In the genomic region with DNA sequence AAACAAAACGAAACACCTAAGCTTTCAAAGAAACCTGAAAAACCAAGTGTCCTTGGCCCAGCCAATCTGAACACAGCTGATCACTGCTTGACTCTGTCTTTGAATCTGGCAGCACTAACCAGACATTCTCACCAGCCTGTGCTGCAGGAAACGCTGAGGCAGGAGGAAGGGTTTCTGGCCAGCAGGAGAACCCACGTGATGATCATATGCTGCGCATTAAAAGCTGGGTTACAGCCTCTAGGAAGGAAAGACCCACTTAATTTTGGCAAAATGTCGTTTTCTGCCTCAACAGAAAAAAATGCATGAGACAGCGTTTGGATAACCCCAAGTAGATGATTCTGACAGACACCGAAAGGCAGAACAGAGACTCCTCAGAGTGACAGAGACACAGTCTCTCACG, we compare ENCODE assay signal across 8 cellular contexts. TPM values are rescaled to one million over a fixed set of nuclear protein-coding genes. Genes with fewer than 3 reads are reported as not detected.
DNase-seq lines count a peak whose midpoint lies in the region; ATAC-seq, FAIRE-seq and TF ChIP-seq lines count a peak whose summit lies in the region.

No MANE protein-coding gene starts in this region.

- no peaks in the 10 kb centered on the region for H3K79me2 ChIP-seq in K562 (ENCODE audit: control insufficient read depth, insufficient read depth, low read length)

- H4K20me1 ChIP-seq in K562 (replicated peaks; ENCODE audit: control insufficient read depth, insufficient read depth, low read length): no peaks in the 10 kb centered on the region

- BruUV-seq in K562 (replicated peaks; lab: Mats Ljungman, UMichigan): no TSS peak

- H3K9me1 ChIP-seq in K562 (ENCODE audit: control insufficient read depth, insufficient read depth, low read length): no peaks in the 10 kb centered on the region

- DNase-seq in GM13977 (ENCODE audit: low spot score): peak; percentile 34
- DNase-seq in HTR-8/SVneo (ENCODE audit: insufficient read length, low spot score): peak; percentile 38
- DNase-seq in K562 (ENCODE audit: extremely low read depth in 1 of 4, low spot score in 3 of 4): peak in 2 of 4 experiments; percentile 11 to 20
- no peak for DNase-seq in left lobe of liver (ENCODE audit: low spot score)
- peak; percentile 90 for DNase-seq in testis
- DNase-seq in GM19240 (ENCODE audit: insufficient read length, low spot score): no peak

- H3K9me3 ChIP-seq in K562 (replicated peaks; ENCODE audit: control insufficient read depth, insufficient read depth, low read depth, low read length) (no peaks in the 10 kb centered on the region), testis (no peaks in the 10 kb centered on the region)

- FAIRE-seq in HTR-8/SVneo (lab: Jason Lieb, UNC) (no peak), K562 (lab: Jason Lieb, UNC) (peak; percentile 6)

- in situ Hi-C loops in GM13977 (cut with MboI; ENCODE audit: low pct_unique_long_range_greater_than_20kb, low sequenced_read_pairs, unreplicated experiment): no loop called here
- in situ Hi-C loops in K562 (cut with MboI): no loop called here

- H3K36me3 ChIP-seq in K562 (ENCODE audit: control insufficient read depth, insufficient read depth, low read length) (peaks cover 3% of the 10 kb centered on the region; the same call in 1 of the 3 replicates), testis (ENCODE audit: low read depth, missing control alignments) (no peaks in the 10 kb centered on the region)

- H3K4me3 ChIP-seq in K562 (no peak overlapping the region), testis (no peak overlapping the region)

- intact Hi-C loops in K562 (cut with micrococcal nuclease) (no loop called here), testis (cut with DNase I; ENCODE audit: low total_unique reads) (no loop called here)

- CTCF ChIA-PET in K562 (lab: Yijun Ruan, JAX; ENCODE audit: low intra/inter-chr PET ratio): no interaction called here

- H3K27ac ChIP-seq in K562 (ENCODE audit: extremely low read depth, low read depth, low read length): no peak overlapping the region
- peak overlapping the region; percentile 36 to 81 for H3K27ac ChIP-seq in testis

- TF ChIP-seq EP300 in K562 (IDR thresholded peaks at IDR 0.05; ENCODE audit: low read length): no peak

- POLR2A ChIA-PET in K562 (lab: Yijun Ruan, JAX): interaction anchor here (0.9 kb wide), 1 partner anchor 9 kb away, joined by 4 read pairs; no protein-coding TSS in a partner anchor

- peaks cover 3 to 6% of the 10 kb centered on the region in 2 experiments; a peak in 4 of 5 replicates for H3K4me1 ChIP-seq in K562 (replicated peaks in 1 of 2; ENCODE audit: control insufficient read depth in 2 of 2, insufficient read depth in 2 of 2, low read length in 2 of 2)
- peaks cover 79% of the 10 kb centered on the region for H3K4me1 ChIP-seq in testis

- peak; percentile 66 for ATAC-seq in K562
- ATAC-seq in left lobe of liver: peak; percentile 74
- no peak for ATAC-seq in GM18873 (IDR thresholded peaks at IDR 0.05; ENCODE audit: low FRiP score, unreplicated experiment)
- no peak for ATAC-seq in HG02623 (IDR thresholded peaks at IDR 0.05; ENCODE audit: unreplicated experiment)

- TF ChIP-seq RAD21 in K562 (CRISPR knock-in tag; conservative IDR thresholded peaks at IDR 0.05 in 1 of 2, IDR thresholded peaks at IDR 0.05 in 1 of 2): no peak

- no peak overlapping the region for H2AFZ ChIP-seq in K562 (ENCODE audit: low read depth, low read length)

- TF ChIP-seq CTCF in GM13977 (IDR thresholded peaks at IDR 0.05; ENCODE audit: extremely low read depth, insufficient read depth, missing control alignments) (no peak), K562 (IDR thresholded peaks at IDR 0.05 in 2 of 3, conservative IDR thresholded peaks at IDR 0.05 in 1 of 3; ENCODE audit: insufficient read depth in 2 of 3, low read depth in 1 of 3, low read length in 3 of 3) (no peak), testis (IDR thresholded peaks at IDR 0.05) (no peak)

- no peak overlapping the region for H3K4me2 ChIP-seq in K562 (ENCODE audit: insufficient read depth, low read length)

- TF ChIP-seq POLR2A in K562 (conservative IDR thresholded peaks at IDR 0.05): no peak
- no peak for TF ChIP-seq POLR2A in testis (IDR thresholded peaks at IDR 0.05)

- WGBS in K562 (ENCODE audit: insufficient coverage, low coverage, missing lambda C conversion rate): 44% methylated on average over 8 of the region's 8 CpGs
- WGBS in testis, 2 donors: 30 to 40% methylated on average over 8 of the region's 8 CpGs

- H3K27me3 ChIP-seq in K562 (ENCODE audit: control insufficient read depth in 2 of 2, insufficient read depth in 2 of 2, low read length in 2 of 2) (no peaks in the 10 kb centered on the region), testis (no peaks in the 10 kb centered on the region)

- H3K9ac ChIP-seq in K562 (ENCODE audit: insufficient read depth in 1 of 2, low read depth in 2 of 2, low read length in 2 of 2): no peak overlapping the region

TF ChIP-seq in K562, 482 proteins besides CTCF, POLR2A, EP300 and RAD21:
- TF ChIP-seq, protein P1, sequence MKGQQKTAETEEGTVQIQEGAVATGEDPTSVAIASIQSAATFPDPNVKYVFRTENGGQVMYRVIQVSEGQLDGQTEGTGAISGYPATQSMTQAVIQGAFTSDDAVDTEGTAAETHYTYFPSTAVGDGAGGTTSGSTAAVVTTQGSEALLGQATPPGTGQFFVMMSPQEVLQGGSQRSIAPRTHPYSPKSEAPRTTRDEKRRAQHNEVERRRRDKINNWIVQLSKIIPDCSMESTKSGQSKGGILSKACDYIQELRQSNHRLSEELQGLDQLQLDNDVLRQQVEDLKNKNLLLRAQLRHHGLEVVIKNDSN (CRISPR knock-in tag; IDR thresholded peaks at IDR 0.05): 0 out of 2 replicates have a peak, but pooled peaks have one; percentile 25
- TF ChIP-seq, protein P2, sequence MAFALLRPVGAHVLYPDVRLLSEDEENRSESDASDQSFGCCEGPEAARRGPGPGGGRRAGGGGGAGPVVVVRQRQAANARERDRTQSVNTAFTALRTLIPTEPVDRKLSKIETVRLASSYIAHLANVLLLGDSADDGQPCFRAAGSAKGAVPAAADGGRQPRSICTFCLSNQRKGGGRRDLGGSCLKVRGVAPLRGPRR (CRISPR knock-in tag; IDR thresholded peaks at IDR 0.05): no peak
- TF ChIP-seq ZNF57 (CRISPR knock-in tag; IDR thresholded peaks at IDR 0.05) (no peak), SRSF7 (optimal IDR thresholded peaks at IDR 0.05; ENCODE audit: low read depth, low read length) (no peak), USF2 (CRISPR knock-in tag; IDR thresholded peaks at IDR 0.05) (peak; percentile 31; the same call in 1 of the 2 replicates), DACH1 (IDR thresholded peaks at IDR 0.05; ENCODE audit: partially characterized antibody) (peak; percentile 12), LARP7 (IDR thresholded peaks at IDR 0.05) (no peak)
- TF ChIP-seq, protein P3, sequence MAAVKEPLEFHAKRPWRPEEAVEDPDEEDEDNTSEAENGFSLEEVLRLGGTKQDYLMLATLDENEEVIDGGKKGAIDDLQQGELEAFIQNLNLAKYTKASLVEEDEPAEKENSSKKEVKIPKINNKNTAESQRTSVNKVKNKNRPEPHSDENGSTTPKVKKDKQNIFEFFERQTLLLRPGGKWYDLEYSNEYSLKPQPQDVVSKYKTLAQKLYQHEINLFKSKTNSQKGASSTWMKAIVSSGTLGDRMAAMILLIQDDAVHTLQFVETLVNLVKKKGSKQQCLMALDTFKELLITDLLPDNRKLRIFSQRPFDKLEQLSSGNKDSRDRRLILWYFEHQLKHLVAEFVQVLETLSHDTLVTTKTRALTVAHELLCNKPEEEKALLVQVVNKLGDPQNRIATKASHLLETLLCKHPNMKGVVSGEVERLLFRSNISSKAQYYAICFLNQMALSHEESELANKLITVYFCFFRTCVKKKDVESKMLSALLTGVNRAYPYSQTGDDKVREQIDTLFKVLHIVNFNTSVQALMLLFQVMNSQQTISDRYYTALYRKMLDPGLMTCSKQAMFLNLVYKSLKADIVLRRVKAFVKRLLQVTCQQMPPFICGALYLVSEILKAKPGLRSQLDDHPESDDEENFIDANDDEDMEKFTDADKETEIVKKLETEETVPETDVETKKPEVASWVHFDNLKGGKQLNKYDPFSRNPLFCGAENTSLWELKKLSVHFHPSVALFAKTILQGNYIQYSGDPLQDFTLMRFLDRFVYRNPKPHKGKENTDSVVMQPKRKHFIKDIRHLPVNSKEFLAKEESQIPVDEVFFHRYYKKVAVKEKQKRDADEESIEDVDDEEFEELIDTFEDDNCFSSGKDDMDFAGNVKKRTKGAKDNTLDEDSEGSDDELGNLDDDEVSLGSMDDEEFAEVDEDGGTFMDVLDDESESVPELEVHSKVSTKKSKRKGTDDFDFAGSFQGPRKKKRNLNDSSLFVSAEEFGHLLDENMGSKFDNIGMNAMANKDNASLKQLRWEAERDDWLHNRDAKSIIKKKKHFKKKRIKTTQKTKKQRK (IDR thresholded peaks at IDR 0.05; ENCODE audit: borderline replicate concordance, low read depth, low read length): no peak

RNA-seq across cellular contexts. Expression of gene APPL2, which starts 9.8 kb away (rescaled TPM):
- 36.5 and 49.4 TPM in 2 replicates for total RNA-seq in K562 (2011; cell fraction: chromatin; rRNA removed; ENCODE audit: low replicate concordance)
- 18.5 and 19.7 TPM in 2 replicates for total RNA-seq in K562 (2011; cell fraction: nucleolus; rRNA removed)
- 26.7 and 27.6 TPM in 2 replicates for total RNA-seq in K562 (2011; cell fraction: nucleoplasm; rRNA removed)
- total RNA-seq in K562 (2014; rRNA removed) (3.8 and 5.2 TPM in 2 replicates), K562 (2014; rRNA removed; fragmentation: Illumina TruSeq; extraction: Trizol) (8.2 and 8.5 TPM in 2 replicates), K562 (2015; rRNA removed; fragmentation: Illumina TruSeq; extraction: Trizol) (6.7 and 9.0 TPM in 2 replicates), K562 (2021) (7.5 and 8.0 TPM in 2 replicates), left lobe of liver (12.3 TPM), testis (100 to 1,000 TPM; 129 to 140 TPM)
- polyA plus RNA-seq in K562 (2011; rRNA removed) (11.4 and 14.4 TPM in 2 replicates), K562 (2014; fragmentation: Illumina TruSeq; extraction: Trizol) (7.8 and 13.6 TPM in 2 replicates), K562 (2014; fragmentation: Nextera tagmentation; extraction: Ambion mirVana) (1 to 10 TPM; 2.1 to 3.3 TPM), K562 (2014; rRNA removed) (8.6 and 8.9 TPM in 2 replicates), testis (ENCODE audit: insufficient read depth, low read depth, low replicate concordance) (70.9 TPM)
- 2.9 and 4.0 TPM in 2 replicates for polyA plus RNA-seq in K562 (2011; cell fraction: cytosol; rRNA removed)
- 17.1 and 23.1 TPM in 2 replicates for polyA plus RNA-seq in K562 (2011; cell fraction: nucleus; rRNA removed)
- polyA plus RNA-seq in K562 (2012): 4.4 and 9.0 TPM in 2 replicates
- 12.3 and 13.4 TPM in 2 replicates for polyA minus RNA-seq in K562 (2011; rRNA and poly(A)+ RNA removed)
- polyA minus RNA-seq in K562 (2011; cell fraction: cytosol; rRNA and poly(A)+ RNA removed): 3.7 and 4.1 TPM in 2 replicates
- polyA minus RNA-seq in K562 (2011; cell fraction: nucleus; rRNA and poly(A)+ RNA removed): 13.3 and 16.4 TPM in 2 replicates

Comparison
In these comparisons a context has a peak if more than half of its experiments do, and no peak if none do; other contexts are left out.
1. DNase-seq: peak in GM13977 (single experiment), HTR-8/SVneo (single experiment) and testis (single experiment); none in left lobe of liver (single experiment) and GM19240 (single experiment).
2. ATAC-seq: peak in K562 (single experiment) and left lobe of liver (single experiment); none in GM18873 (single experiment) and HG02623 (single experiment).